In the genomic region with DNA sequence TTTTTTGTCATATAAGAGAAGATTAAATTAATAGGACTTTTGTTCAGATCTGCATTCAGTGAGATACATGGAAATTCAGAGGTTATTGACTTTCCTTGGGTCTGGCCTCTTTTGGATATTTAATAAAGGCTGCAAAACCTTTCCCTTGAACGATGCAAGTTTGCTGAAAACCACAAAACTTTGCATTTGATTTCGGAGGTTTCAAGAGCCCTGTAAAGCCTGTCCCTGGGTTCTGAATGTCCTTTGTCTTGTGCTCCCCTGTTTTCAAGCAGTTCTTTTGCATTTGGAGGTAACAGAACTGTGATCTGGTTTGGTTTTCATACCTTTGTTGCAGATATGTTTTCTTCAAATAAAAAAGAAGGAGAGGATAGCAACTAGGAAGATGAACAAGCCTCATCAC, we compare ENCODE assay signal across 1 cellular context.
TF ChIP-seq lines count a peak whose summit lies in the region.

No MANE protein-coding gene starts in this region.

TF ChIP-seq in SK-N-SH, 30 proteins besides CTCF, POLR2A, EP300 and RAD21 (continued from another document):
- TF ChIP-seq, protein P1, sequence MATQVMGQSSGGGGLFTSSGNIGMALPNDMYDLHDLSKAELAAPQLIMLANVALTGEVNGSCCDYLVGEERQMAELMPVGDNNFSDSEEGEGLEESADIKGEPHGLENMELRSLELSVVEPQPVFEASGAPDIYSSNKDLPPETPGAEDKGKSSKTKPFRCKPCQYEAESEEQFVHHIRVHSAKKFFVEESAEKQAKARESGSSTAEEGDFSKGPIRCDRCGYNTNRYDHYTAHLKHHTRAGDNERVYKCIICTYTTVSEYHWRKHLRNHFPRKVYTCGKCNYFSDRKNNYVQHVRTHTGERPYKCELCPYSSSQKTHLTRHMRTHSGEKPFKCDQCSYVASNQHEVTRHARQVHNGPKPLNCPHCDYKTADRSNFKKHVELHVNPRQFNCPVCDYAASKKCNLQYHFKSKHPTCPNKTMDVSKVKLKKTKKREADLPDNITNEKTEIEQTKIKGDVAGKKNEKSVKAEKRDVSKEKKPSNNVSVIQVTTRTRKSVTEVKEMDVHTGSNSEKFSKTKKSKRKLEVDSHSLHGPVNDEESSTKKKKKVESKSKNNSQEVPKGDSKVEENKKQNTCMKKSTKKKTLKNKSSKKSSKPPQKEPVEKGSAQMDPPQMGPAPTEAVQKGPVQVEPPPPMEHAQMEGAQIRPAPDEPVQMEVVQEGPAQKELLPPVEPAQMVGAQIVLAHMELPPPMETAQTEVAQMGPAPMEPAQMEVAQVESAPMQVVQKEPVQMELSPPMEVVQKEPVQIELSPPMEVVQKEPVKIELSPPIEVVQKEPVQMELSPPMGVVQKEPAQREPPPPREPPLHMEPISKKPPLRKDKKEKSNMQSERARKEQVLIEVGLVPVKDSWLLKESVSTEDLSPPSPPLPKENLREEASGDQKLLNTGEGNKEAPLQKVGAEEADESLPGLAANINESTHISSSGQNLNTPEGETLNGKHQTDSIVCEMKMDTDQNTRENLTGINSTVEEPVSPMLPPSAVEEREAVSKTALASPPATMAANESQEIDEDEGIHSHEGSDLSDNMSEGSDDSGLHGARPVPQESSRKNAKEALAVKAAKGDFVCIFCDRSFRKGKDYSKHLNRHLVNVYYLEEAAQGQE (IDR thresholded peaks at IDR 0.05; ENCODE audit: low read depth, low read length): no peak
- TF ChIP-seq TCF12 (IDR thresholded peaks at IDR 0.05) (no peak), POLR2AphosphoS5 (IDR thresholded peaks at IDR 0.05; ENCODE audit: low read depth, low read length) (no peak), RCOR1 (IDR thresholded peaks at IDR 0.05; ENCODE audit: low read length) (no peak), TAF1 (IDR thresholded peaks at IDR 0.05; ENCODE audit: borderline replicate concordance, low read depth, low read length) (no peak)
- TF ChIP-seq, protein P2, sequence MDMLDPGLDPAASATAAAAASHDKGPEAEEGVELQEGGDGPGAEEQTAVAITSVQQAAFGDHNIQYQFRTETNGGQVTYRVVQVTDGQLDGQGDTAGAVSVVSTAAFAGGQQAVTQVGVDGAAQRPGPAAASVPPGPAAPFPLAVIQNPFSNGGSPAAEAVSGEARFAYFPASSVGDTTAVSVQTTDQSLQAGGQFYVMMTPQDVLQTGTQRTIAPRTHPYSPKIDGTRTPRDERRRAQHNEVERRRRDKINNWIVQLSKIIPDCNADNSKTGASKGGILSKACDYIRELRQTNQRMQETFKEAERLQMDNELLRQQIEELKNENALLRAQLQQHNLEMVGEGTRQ (IDR thresholded peaks at IDR 0.05; ENCODE audit: borderline replicate concordance, low read depth, low read length): no peak
